29 cellular contexts compared by ENCODE assay signal in genomic region chr9:79968533-79968932, GRCh38.
"Had no signal": no experiment of that assay in that cellular context is flagged by ENCODE, and none has a peak within 500 bp of the region (broad histone marks: within the 10 kb centered on the region; RNA-seq: fewer than 3 reads in every experiment).

No MANE protein-coding gene starts in this region.

- FAIRE-seq: urothelium cell line had no signal

- ATAC-seq: stimulated activated effector memory CD8-positive, alpha-beta T cell treated with anti-CD3 and anti-CD28 coated beads, Interleukin-12 subunit alpha, Interleukin-12 subunit beta, amount 100 ng/mL, for 72 hours; stimulated activated memory B cell treated with anti-CD40 and anti-IgM and Interleukin-4, amounts not matched to agents 10 μg/mL and 1 μg/mL and 100 μg/mL, for 72 hours; stimulated activated naive B cell treated with anti-CD40 and anti-IgM and Interleukin-4, amounts not matched to agents 10 μg/mL and 1 μg/mL and 100 μg/mL, for 72 hours; stimulated activated naive CD8-positive, alpha-beta T cell treated with anti-CD3 and anti-CD28 coated beads, Interleukin-15, amount 100 ng/mL, for 72 hours; stimulated activated naive CD8-positive, alpha-beta T cell treated with anti-CD3 and anti-CD28 coated beads, Interleukin-15, Interleukin-2, amounts not matched to agents 100 U/mL and 50 U/mL, for 24 hours; upper lobe of right lung had no signal

- H3K4me1 ChIP-seq: stomach, suprapubic skin, testis, thyroid gland, tibial artery, tibial nerve, transverse colon, upper lobe of left lung, upper lobe of right lung, uterus, vagina had no signal

- H3K27ac Mint-ChIP-seq: stimulated activated effector memory CD8-positive, alpha-beta T cell treated with anti-CD3 and anti-CD28 coated beads, Interleukin-12 subunit alpha, Interleukin-12 subunit beta, amount 100 ng/mL, for 72 hours; stimulated activated memory B cell treated with anti-CD40 and anti-IgM and Interleukin-4, amounts not matched to agents 10 μg/mL and 1 μg/mL and 100 μg/mL, for 72 hours; stimulated activated naive B cell treated with anti-CD40 and anti-IgM and Interleukin-4, amounts not matched to agents 10 μg/mL and 1 μg/mL and 100 μg/mL, for 72 hours; stimulated activated naive CD8-positive, alpha-beta T cell treated with anti-CD3 and anti-CD28 coated beads, Interleukin-15, amount 100 ng/mL, for 72 hours; stimulated activated naive CD8-positive, alpha-beta T cell treated with anti-CD3 and anti-CD28 coated beads, Interleukin-15, Interleukin-2, amounts not matched to agents 100 ng/mL and 50 ng/mL, for 24 hours; type B pancreatic cell had no signal

- H3K27me3 ChIP-seq: stomach, suprapubic skin, testis, thyroid gland, tibial artery, tibial nerve, transverse colon, upper lobe of left lung, upper lobe of right lung, uterus, vagina had no signal

- H3K36me3 Mint-ChIP-seq: stimulated activated effector memory CD8-positive, alpha-beta T cell treated with anti-CD3 and anti-CD28 coated beads, Interleukin-12 subunit alpha, Interleukin-12 subunit beta, amount 100 ng/mL, for 72 hours; stimulated activated memory B cell treated with anti-CD40 and anti-IgM and Interleukin-4, amounts not matched to agents 10 μg/mL and 1 μg/mL and 100 μg/mL, for 72 hours had no signal

- DNase-seq: stimulated activated CD4-positive, alpha-beta T cell treated with anti-CD3 and anti-CD28 coated beads, Interleukin-2, amount 100 ng/mL, for 48 hours; stimulated activated CD4-positive, alpha-beta T cell treated with anti-CD3 and anti-CD28 coated beads, Interleukin-4, amount 100 ng/mL, for 1 hour; stimulated activated CD4-positive, alpha-beta T cell treated with anti-CD3 and anti-CD28 coated beads, Interleukin-4, amount 100 ng/mL, for 24 hours; stimulated activated CD4-positive, alpha-beta T cell treated with anti-CD3 and anti-CD28 coated beads, Interleukin-4, amount 100 ng/mL, for 4 hours; stimulated activated CD8-positive, alpha-beta memory T cell treated with anti-CD3 and anti-CD28 coated beads, Interleukin-4, amount 100 ng/mL, for 48 hours; stimulated activated naive B cell treated with anti-CD40 and anti-IgM and Interleukin-4, amounts not matched to agents 10 μg/mL and 1 μg/mL and 100 μg/mL, for 72 hours; stimulated activated naive CD4-positive, alpha-beta T cell; stimulated activated naive CD4-positive, alpha-beta T cell treated with Interleukin-2 at 50 U/mL for 16 hours; stimulated activated naive CD8-positive, alpha-beta T cell treated with anti-CD3 and anti-CD28 coated beads, Interleukin-15, amount 100 ng/mL, for 72 hours; stimulated activated naive CD8-positive, alpha-beta T cell treated with anti-CD3 and anti-CD28 coated beads, Interleukin-15, Interleukin-2, amounts not matched to agents 100 U/mL and 50 U/mL, for 24 hours; stomach; substantia nigra; testis; thyroid gland; tibial artery; transverse colon; trophoblast cell; upper lobe of left lung; upper lobe of right lung; uterus had no signal

- H3K4me3 Mint-ChIP-seq: stimulated activated effector memory CD8-positive, alpha-beta T cell treated with anti-CD3 and anti-CD28 coated beads, Interleukin-12 subunit alpha, Interleukin-12 subunit beta, amount 100 ng/mL, for 72 hours; stimulated activated memory B cell treated with anti-CD40 and anti-IgM and Interleukin-4, amounts not matched to agents 10 μg/mL and 1 μg/mL and 100 μg/mL, for 72 hours; stimulated activated naive B cell treated with anti-CD40 and anti-IgM and Interleukin-4, amounts not matched to agents 10 μg/mL and 1 μg/mL and 100 μg/mL, for 72 hours; stimulated activated naive CD8-positive, alpha-beta T cell treated with anti-CD3 and anti-CD28 coated beads, Interleukin-15, amount 100 ng/mL, for 72 hours; stimulated activated naive CD8-positive, alpha-beta T cell treated with anti-CD3 and anti-CD28 coated beads, Interleukin-15, Interleukin-2, amounts not matched to agents 100 ng/mL and 50 ng/mL, for 24 hours; type B pancreatic cell had no signal

- H3K27ac ChIP-seq: stomach, suprapubic skin, testis, thoracic aorta, thyroid gland, tibial artery, tibial nerve, transverse colon, upper lobe of left lung, upper lobe of right lung, uterus, vagina had no signal

- H3K9me3 ChIP-seq: stomach, suprapubic skin, testis, thoracic aorta, thyroid gland, tibial artery, tibial nerve, transverse colon, upper lobe of left lung, upper lobe of right lung, uterus, vagina had no signal

- H3K4me3 ChIP-seq: stomach, suprapubic skin, testis, thoracic aorta, thyroid gland, tibial artery, tibial nerve, transverse colon, upper lobe of left lung, upper lobe of right lung, uterus, vagina had no signal

- H3K9me3 Mint-ChIP-seq: stimulated activated effector memory CD8-positive, alpha-beta T cell treated with anti-CD3 and anti-CD28 coated beads, Interleukin-12 subunit alpha, Interleukin-12 subunit beta, amount 100 ng/mL, for 72 hours; stimulated activated memory B cell treated with anti-CD40 and anti-IgM and Interleukin-4, amounts not matched to agents 10 μg/mL and 1 μg/mL and 100 μg/mL, for 72 hours; stimulated activated naive CD8-positive, alpha-beta T cell treated with anti-CD3 and anti-CD28 coated beads, Interleukin-15, Interleukin-2, amounts not matched to agents 100 ng/mL and 50 ng/mL, for 24 hours had no signal

- H3K4me1 Mint-ChIP-seq: stimulated activated effector memory CD8-positive, alpha-beta T cell treated with anti-CD3 and anti-CD28 coated beads, Interleukin-12 subunit alpha, Interleukin-12 subunit beta, amount 100 ng/mL, for 72 hours; stimulated activated naive CD8-positive, alpha-beta T cell treated with anti-CD3 and anti-CD28 coated beads, Interleukin-15, amount 100 ng/mL, for 72 hours had no signal

- H3K36me3 ChIP-seq: stomach, suprapubic skin, thoracic aorta, thyroid gland, tibial artery, tibial nerve, transverse colon, upper lobe of left lung, upper lobe of right lung, uterus, vagina had no signal
